ENCODE assay signal across 20 cellular contexts in genomic region chr6:71203211-71203610, GRCh38.
"Had no signal": no experiment of that assay in that cellular context is flagged by ENCODE, and none has a peak within 500 bp of the region (broad histone marks: within the 10 kb centered on the region; RNA-seq: fewer than 3 reads in every experiment).

No MANE protein-coding gene starts in this region.

- DNase-seq: colonic mucosa; dermis blood vessel endothelial cell; endodermal cell; erythroblast; foreskin melanocyte; heart left ventricle; hippocampal formation; mammary epithelial cell; natural killer cell; nucleus accumbens; ovary; right cardiac atrium; stimulated activated CD4-positive, alpha-beta T cell treated with anti-CD3 and anti-CD28 coated beads, Interleukin-4, amount 100 ng/mL, for 1 hour; stimulated activated CD8-positive, alpha-beta memory T cell treated with anti-CD3 and anti-CD28 coated beads, Interleukin-4, amount 100 ng/mL, for 48 hours; stimulated activated naive CD8-positive, alpha-beta T cell treated with anti-CD3 and anti-CD28 coated beads, Interleukin-15, Interleukin-2, amounts not matched to agents 100 U/mL and 50 U/mL, for 24 hours; tibial artery; upper lobe of right lung had no signal

- H3K4me2 ChIP-seq: neural progenitor cell had no signal

- H2AFZ ChIP-seq: neural progenitor cell had no signal

- H3K9ac ChIP-seq: neural progenitor cell had no signal

- H3K9me3 ChIP-seq: colonic mucosa, heart left ventricle, ovary, suprapubic skin, tibial artery, upper lobe of right lung, vagina had no signal

- H3K4me1 ChIP-seq: colonic mucosa, heart left ventricle, neural progenitor cell, suprapubic skin, tibial artery, upper lobe of right lung had no signal

- H3K36me3 ChIP-seq: colonic mucosa, heart left ventricle, neural progenitor cell, ovary, suprapubic skin, tibial artery, upper lobe of right lung, vagina had no signal

- H3K27ac ChIP-seq: colonic mucosa, heart left ventricle, neural progenitor cell, ovary, suprapubic skin, tibial artery, upper lobe of right lung, vagina had no signal

- H3K4me3 ChIP-seq: colonic mucosa, heart left ventricle, neural progenitor cell, ovary, suprapubic skin, tibial artery, upper lobe of right lung, vagina had no signal

- H3K27me3 ChIP-seq: colonic mucosa, heart left ventricle, neural progenitor cell, ovary, suprapubic skin, tibial artery, upper lobe of right lung, vagina had no signal
